31 cellular contexts compared by ENCODE assay signal in genomic region chr1:22896184-22896583, GRCh38.
"Had no signal": no experiment of that assay in that cellular context is flagged by ENCODE, and none has a peak within 500 bp of the region (broad histone marks: within the 10 kb centered on the region; RNA-seq: fewer than 3 reads in every experiment).

No MANE protein-coding gene starts in this region.

- FAIRE-seq: astrocyte, bronchial epithelial cell, colon had no signal

- H3K27ac ChIP-seq: brain microvascular endothelial cell, esophagus muscularis mucosa, foreskin keratinocyte, gastrocnemius medialis, heart right ventricle had no signal

- H3K36me3 ChIP-seq: esophagus muscularis mucosa, gastrocnemius medialis, heart right ventricle had no signal

- H3K27me3 ChIP-seq: brain microvascular endothelial cell, gastrocnemius medialis had no signal

- H3K4me3 Mint-ChIP-seq: activated CD8-positive, alpha-beta T cell treated with anti-CD3 and anti-CD28 coated beads for 36 hours; activated naive CD8-positive, alpha-beta T cell; activated T-cell treated with anti-CD3 and anti-CD28 coated beads, Interleukin-2, amount 50 U/mL, for 4 hours; activated T-helper 17 cell treated with anti-CD3 and anti-CD28 coated beads, Interleukin-2, amount 50 U/mL, for 72 hours; central memory CD8-positive, alpha-beta T cell; effector memory CD8-positive, alpha-beta T cell had no signal

- DNase-seq: activated CD4-positive, alpha-beta T cell treated with anti-CD3 and anti-CD28 coated beads for 48 hours; activated CD4-positive, alpha-beta T cell treated with anti-CD3 and anti-CD28 coated beads, Interleukin-2, amount 50 U/mL, for 1 hour; activated CD4-positive, alpha-beta T cell treated with anti-CD3 and anti-CD28 coated beads, Interleukin-2, amount 50 U/mL, for 48 hours; activated CD4-positive, CD25-positive, alpha-beta regulatory T cell; activated CD4-positive, CD25-positive, alpha-beta regulatory T cell treated with anti-CD3 and anti-CD28 coated beads, Interleukin-2, amount 50 U/mL, for 72 hours; activated CD8-positive, alpha-beta memory T cell treated with anti-CD3 and anti-CD28 coated beads for 24 hours; activated CD8-positive, alpha-beta T cell treated with anti-CD3 and anti-CD28 coated beads for 36 hours; activated effector memory CD4-positive, alpha-beta T cell treated with Interleukin-2 at 50 U/mL for 16 hours; activated gamma-delta T cell treated with Interleukin-2 at 50 U/mL for 16 hours; activated naive CD4-positive, alpha-beta T cell treated with anti-CD3 and anti-CD28 coated beads, Interleukin-2, amount 50 U/mL, for 16 hours; activated naive CD4-positive, alpha-beta T cell treated with Interleukin-2 at 50 U/mL for 16 hours; activated T-cell treated with anti-CD3 and anti-CD28 coated beads, Interleukin-2, amount 50 U/mL, for 4 hours; amniotic stem cell; anterior cingulate cortex; brain microvascular endothelial cell; cortex of kidney; dermis blood vessel endothelial cell; effector CD4-positive, alpha-beta T cell; effector memory CD8-positive, alpha-beta T cell; erythroblast; foreskin keratinocyte; gastrocnemius medialis; heart right ventricle; T-helper 2 cell had no signal

- H3K36me3 Mint-ChIP-seq: activated naive CD8-positive, alpha-beta T cell had no signal

- H3K4me1 Mint-ChIP-seq: activated T-helper 17 cell treated with anti-CD3 and anti-CD28 coated beads, Interleukin-2, amount 50 U/mL, for 72 hours; central memory CD8-positive, alpha-beta T cell had no signal

- ATAC-seq: activated CD8-positive, alpha-beta T cell treated with anti-CD3 and anti-CD28 coated beads for 36 hours; activated T-cell treated with anti-CD3 and anti-CD28 coated beads, Interleukin-2, amount 50 U/mL, for 4 hours; activated T-helper 17 cell treated with anti-CD3 and anti-CD28 coated beads, Interleukin-2, amount 50 U/mL, for 72 hours; effector memory CD8-positive, alpha-beta T cell; foreskin keratinocyte; gastrocnemius medialis had no signal

- H3K9me3 ChIP-seq: esophagus muscularis mucosa, gastrocnemius medialis, heart right ventricle had no signal

- H3K4me3 ChIP-seq: esophagus muscularis mucosa, gastrocnemius medialis, heart right ventricle had no signal

- H3K27ac Mint-ChIP-seq: activated CD8-positive, alpha-beta T cell treated with anti-CD3 and anti-CD28 coated beads for 36 hours; activated naive CD8-positive, alpha-beta T cell; activated T-helper 17 cell treated with anti-CD3 and anti-CD28 coated beads, Interleukin-2, amount 50 U/mL, for 72 hours; effector memory CD8-positive, alpha-beta T cell had no signal

- H3K4me1 ChIP-seq: esophagus muscularis mucosa, foreskin keratinocyte, gastrocnemius medialis, heart right ventricle had no signal

- H3K9me3 Mint-ChIP-seq: activated CD8-positive, alpha-beta T cell treated with anti-CD3 and anti-CD28 coated beads for 36 hours; activated T-cell treated with anti-CD3 and anti-CD28 coated beads, Interleukin-2, amount 50 U/mL, for 4 hours; activated T-helper 17 cell treated with anti-CD3 and anti-CD28 coated beads, Interleukin-2, amount 50 U/mL, for 72 hours; central memory CD8-positive, alpha-beta T cell; effector memory CD8-positive, alpha-beta T cell had no signal
